In the genomic region with DNA sequence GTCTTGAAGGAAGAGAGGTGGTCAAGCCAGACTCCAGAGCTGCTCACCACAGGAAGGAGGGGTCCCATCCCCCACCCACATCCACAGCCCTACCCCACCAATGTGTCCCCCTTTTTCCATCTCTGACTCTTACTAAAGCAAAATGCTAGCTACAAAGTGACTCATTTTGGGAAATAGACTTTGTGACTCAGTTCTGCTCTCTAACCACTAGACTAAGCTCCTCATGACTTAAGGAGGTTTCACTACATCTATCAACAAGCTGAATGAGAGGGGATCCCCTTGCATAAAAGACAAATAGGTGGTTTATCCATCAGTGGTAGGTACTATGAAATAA, we compare ENCODE assay signal across 10 cellular contexts. TPM values are rescaled to one million over a fixed set of nuclear protein-coding genes. Genes with fewer than 3 reads are reported as not detected.
DNase-seq lines count a peak whose midpoint lies in the region; ATAC-seq and TF ChIP-seq lines count a peak whose summit lies in the region.
"Had no signal": no experiment of that assay in that cellular context is flagged by ENCODE, and none has a peak within 500 bp of the region (broad histone marks: within the 10 kb centered on the region; RNA-seq: fewer than 3 reads in every experiment).

No MANE protein-coding gene starts in this region.

- no peak overlapping the region for H3K4me3 ChIP-seq in prostate gland

- CTCF ChIA-PET in HEK293T (lab: Yijun Ruan, JAX): interaction anchor here (0.6 kb wide), 1 partner anchor 479 kb away, joined by 3 read pairs; no protein-coding TSS in a partner anchor

- no peak overlapping the region for H3K4me3 Mint-ChIP-seq in progenitor cell of endocrine pancreas (ENCODE audit: low read depth)

- POLR2A ChIA-PET in HEK293T (lab: Yijun Ruan, JAX): no interaction called here

- no peaks in the 10 kb centered on the region for H3K27me3 ChIP-seq in prostate gland (replicated peaks; ENCODE audit: insufficient read depth)
- H3K27me3 ChIP-seq: BE2C had no signal

- TF ChIP-seq CTCF in prostate gland (IDR thresholded peaks at IDR 0.05) (no peak), progenitor cell of endocrine pancreas (IDR thresholded peaks at IDR 0.05; ENCODE audit: unreplicated experiment) (no peak)

- H3K9me3 ChIP-seq in prostate gland: no peaks in the 10 kb centered on the region
- H3K9me3 ChIP-seq: BE2C had no signal

- peak; percentile 43 for DNase-seq in activated T-cell treated with anti-CD3 and anti-CD28 coated beads for 48 hours (ENCODE audit: low read depth)
- no peak for DNase-seq in activated T-cell treated with anti-CD3 and anti-CD28 coated beads, Interleukin-2, amount 50 U/mL, for 1 hour
- DNase-seq in RKO (ENCODE audit: low spot score): peak; percentile 41
- DNase-seq in stimulated activated CD8-positive, alpha-beta memory T cell treated with anti-CD3 and anti-CD28 coated beads, Interleukin-2, amount 100 ng/mL, for 48 hours (ENCODE audit: low read depth in 2 of 2): peak; percentile 34
- DNase-seq in prostate gland (ENCODE audit: low spot score): no peak
- DNase-seq in HEK293T (ENCODE audit: extremely low spot score): no peak
- DNase-seq in progenitor cell of endocrine pancreas (ENCODE audit: low spot score, unreplicated experiment): no peak
- DNase-seq: BE2C, NCI-H774 had no signal

- H3K4me1 Mint-ChIP-seq in progenitor cell of endocrine pancreas (ENCODE audit: low read depth): no peaks in the 10 kb centered on the region

- no peak overlapping the region for H3K27ac Mint-ChIP-seq in progenitor cell of endocrine pancreas

- no peaks in the 10 kb centered on the region for H3K9me3 Mint-ChIP-seq in progenitor cell of endocrine pancreas (ENCODE audit: low read depth)

- no peaks in the 10 kb centered on the region for H3K36me3 Mint-ChIP-seq in progenitor cell of endocrine pancreas (ENCODE audit: insufficient read depth)

- H3K4me1 ChIP-seq in prostate gland (replicated peaks): no peaks in the 10 kb centered on the region

- peaks cover 18% of the 10 kb centered on the region for H3K27me3 Mint-ChIP-seq in progenitor cell of endocrine pancreas

- H3K27ac ChIP-seq in prostate gland: no peak overlapping the region

- TF ChIP-seq POLR2A in prostate gland (IDR thresholded peaks at IDR 0.05): no peak

- ATAC-seq in HG02840 (IDR thresholded peaks at IDR 0.05; ENCODE audit: low FRiP score, unreplicated experiment): peak; percentile 96

- H3K36me3 ChIP-seq in prostate gland: no peaks in the 10 kb centered on the region
- H3K36me3 ChIP-seq: BE2C had no signal

- intact Hi-C loops in prostate gland (cut with DNase I): no loop called here

TF ChIP-seq in HEK293T, 16 proteins besides CTCF, POLR2A, EP300 and RAD21:
- TF ChIP-seq ELF4 (IDR thresholded peaks at IDR 0.05) (no peak), SP1 (IDR thresholded peaks at IDR 0.05) (no peak), L3MBTL2 (conservative IDR thresholded peaks at IDR 0.05) (no peak), ARNT (IDR thresholded peaks at IDR 0.05) (no peak), SUZ12 (IDR thresholded peaks at IDR 0.05) (no peak), LEF1 (IDR thresholded peaks at IDR 0.05; ENCODE audit: borderline replicate concordance) (no peak), CTBP1 (IDR thresholded peaks at IDR 0.05; ENCODE audit: borderline replicate concordance) (no peak), ZNF384 (IDR thresholded peaks at IDR 0.05) (no peak), FOXM1 (IDR thresholded peaks at IDR 0.05; ENCODE audit: borderline replicate concordance) (no peak), FOXA1 (IDR thresholded peaks at IDR 0.05) (no peak), FOXK2 (IDR thresholded peaks at IDR 0.05) (no peak), HDGF (IDR thresholded peaks at IDR 0.05; ENCODE audit: borderline replicate concordance) (no peak), BHLHE40 (IDR thresholded peaks at IDR 0.05; ENCODE audit: borderline replicate concordance) (no peak), NFRKB (IDR thresholded peaks at IDR 0.05) (no peak), TARDBP (IDR thresholded peaks at IDR 0.05) (no peak)
- TF ChIP-seq, protein P1, sequence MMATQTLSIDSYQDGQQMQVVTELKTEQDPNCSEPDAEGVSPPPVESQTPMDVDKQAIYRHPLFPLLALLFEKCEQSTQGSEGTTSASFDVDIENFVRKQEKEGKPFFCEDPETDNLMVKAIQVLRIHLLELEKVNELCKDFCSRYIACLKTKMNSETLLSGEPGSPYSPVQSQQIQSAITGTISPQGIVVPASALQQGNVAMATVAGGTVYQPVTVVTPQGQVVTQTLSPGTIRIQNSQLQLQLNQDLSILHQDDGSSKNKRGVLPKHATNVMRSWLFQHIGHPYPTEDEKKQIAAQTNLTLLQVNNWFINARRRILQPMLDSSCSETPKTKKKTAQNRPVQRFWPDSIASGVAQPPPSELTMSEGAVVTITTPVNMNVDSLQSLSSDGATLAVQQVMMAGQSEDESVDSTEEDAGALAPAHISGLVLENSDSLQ (IDR thresholded peaks at IDR 0.05): no peak

RNA-seq across cellular contexts. Expression of gene ADRB2, which starts 35.1 kb away (rescaled TPM):
- total RNA-seq in prostate gland (10 to 100 TPM in 1 of 2 donors, 1 to 10 TPM in 1; 6.8 to 29.0 TPM), progenitor cell of endocrine pancreas (0.12 and 0.22 TPM in 2 replicates)

Comparison
In these comparisons a context has a peak if more than half of its experiments do, and no peak if none do; other contexts are left out.
1. DNase-seq: peak in activated T-cell treated with anti-CD3 and anti-CD28 coated beads for 48 hours (single experiment), RKO (single experiment) and stimulated activated CD8-positive, alpha-beta memory T cell treated with anti-CD3 and anti-CD28 coated beads, Interleukin-2, amount 100 ng/mL, for 48 hours (2 of 2); none in activated T-cell treated with anti-CD3 and anti-CD28 coated beads, Interleukin-2, amount 50 U/mL, for 1 hour (single experiment), prostate gland (single experiment), HEK293T (single experiment) and progenitor cell of endocrine pancreas (single experiment).